22 cellular contexts compared by ENCODE assay signal in genomic region chr3:87595798-87596197, GRCh38.
DNase-seq lines count a peak whose midpoint lies in the region; ATAC-seq and TF ChIP-seq lines count a peak whose summit lies in the region.
"Had no signal": no experiment of that assay in that cellular context is flagged by ENCODE, and none has a peak within 500 bp of the region (broad histone marks: within the 10 kb centered on the region; RNA-seq: fewer than 3 reads in every experiment).

No MANE protein-coding gene starts in this region.

- H3K4me2 ChIP-seq in mammary epithelial cell (ENCODE audit: insufficient read depth, low read depth, low read length), result no peak overlapping the region
- H3K4me2 ChIP-seq: BLaER1 had no signal

- H3K27ac ChIP-seq in mammary epithelial cell (ENCODE audit: insufficient read depth, low read depth, low read length) (no peak overlapping the region), WERI-Rb-1 (no peak overlapping the region)
- H3K27ac ChIP-seq: BLaER1, SK-N-MC had no signal

- no peaks in the 10 kb centered on the region for H3K4me1 ChIP-seq in mammary epithelial cell (ENCODE audit: insufficient read depth, low read length)
- H3K4me1 ChIP-seq: BLaER1 had no signal

- H3K36me3 ChIP-seq in mammary epithelial cell (ENCODE audit: insufficient read depth, low read length) (no peaks in the 10 kb centered on the region), WERI-Rb-1 (no peaks in the 10 kb centered on the region)
- H3K36me3 ChIP-seq: BLaER1 had no signal

- H3K4me3 ChIP-seq in mammary epithelial cell (replicated peaks in 1 of 3; ENCODE audit: insufficient read depth in 1 of 3, low read depth in 2 of 3, low read length in 3 of 3) (no peak overlapping the region), WERI-Rb-1 (ENCODE audit: low read depth, low read length) (no peak overlapping the region)
- H3K4me3 ChIP-seq: BLaER1, GM12878, SK-N-MC had no signal

- dilution Hi-C loops in mammary epithelial cell (cut with HindIII; ENCODE audit: low sequenced_read_pairs), result no loop called here

- H3K79me2 ChIP-seq in mammary epithelial cell (ENCODE audit: insufficient read depth, low read length), result no peaks in the 10 kb centered on the region

- no peak for ATAC-seq in SK-N-SH treated with all-trans-retinoic acid at 6 μM for 48 hours
- ATAC-seq: GM12878 had no signal

- WGBS in mammary epithelial cell (ENCODE audit: low coverage, missing lambda C conversion rate), result 42% methylated on average over 4 of the region's 4 CpGs

- in situ Hi-C loops in mammary epithelial cell (cut with MboI; ENCODE audit: low sequenced_read_pairs in 2 of 2), result no loop called here

- H3K27me3 ChIP-seq in mammary epithelial cell (ENCODE audit: insufficient read depth, low read length) (no peaks in the 10 kb centered on the region), WERI-Rb-1 (ENCODE audit: insufficient read depth, low read depth, severe bottlenecking) (no peaks in the 10 kb centered on the region)
- H3K27me3 ChIP-seq: BLaER1 had no signal

- no peak overlapping the region for H2AFZ ChIP-seq in mammary epithelial cell (ENCODE audit: low read depth, low read length)

- intact Hi-C loops in mammary epithelial cell (cut with micrococcal nuclease), result no loop called here

- CTCF ChIA-PET in mammary epithelial cell (lab: Charles Lee; ENCODE audit: low non-redundant PET), result no interaction called here

- H4K20me1 ChIP-seq in mammary epithelial cell (ENCODE audit: insufficient read depth, low read length), result no peaks in the 10 kb centered on the region
- H4K20me1 ChIP-seq: BLaER1 had no signal

- TF ChIP-seq CTCF in mammary epithelial cell (conservative IDR thresholded peaks at IDR 0.05 in 1 of 2, IDR thresholded peaks at IDR 0.05 in 1 of 2; ENCODE audit: extremely low read depth in 1 of 2, insufficient read depth in 1 of 2, low read depth in 1 of 2, low read length in 2 of 2) (no peak), WERI-Rb-1 (IDR thresholded peaks at IDR 0.05; ENCODE audit: low read depth, low read length) (no peak)

- DNase-seq in LoVo (ENCODE audit: low spot score) (peak; percentile 5), mammary epithelial cell (peak; percentile 12), lung microvascular endothelial cell (ENCODE audit: low read depth in 2 of 2) (peak; percentile 9 to 42), WERI-Rb-1 (no peak), DMS79 treated with DMSO at 0.1 percent for 48 hours (lab: John Stamatoyannopoulos, UW) (no peak)
- DNase-seq in activated CD4-positive, CD25-positive, alpha-beta regulatory T cell treated with anti-CD3 and anti-CD28 coated beads, Interleukin-2, amount 50 U/mL, for 72 hours, result no peak
- DNase-seq: ACHN; CD4-positive, alpha-beta T cell; COR-L47; DMS 273 treated with DMSO at 0.1 percent for 48 hours; DND-41; H7; Kasumi-1; NCI-H1105; NCI-H2081; NCI-H2171 treated with DMSO at 0.1 percent for 48 hours; NCI-H524 treated with DMSO at 0.1 percent for 48 hours; SHP77 treated with DMSO at 0.1 percent for 48 hours had no signal

- BruUV-seq in mammary epithelial cell (replicated peaks; lab: Mats Ljungman, UMichigan), result no TSS peak

- no peak overlapping the region for H3K9ac ChIP-seq in mammary epithelial cell (ENCODE audit: insufficient read depth, low read length)
- H3K9ac ChIP-seq: BLaER1 had no signal

- no peaks in the 10 kb centered on the region for H3K9me3 ChIP-seq in mammary epithelial cell (replicated peaks; ENCODE audit: insufficient read depth, low read length)
- H3K9me3 ChIP-seq in WERI-Rb-1 (ENCODE audit: severe bottlenecking), result no peaks in the 10 kb centered on the region

TF ChIP-seq in SK-N-SH treated with all-trans-retinoic acid at 6 μM for 48 hours, 23 proteins besides CTCF, POLR2A, EP300 and RAD21:
- TF ChIP-seq TSHZ2 (CRISPR knock-in tag; IDR thresholded peaks at IDR 0.05), result no peak
- no peak for TF ChIP-seq ESRRG (CRISPR knock-in tag; IDR thresholded peaks at IDR 0.05)
- TF ChIP-seq BACH2 (CRISPR knock-in tag; IDR thresholded peaks at IDR 0.05; ENCODE audit: borderline replicate concordance), result no peak
- TF ChIP-seq ZC3H10 (CRISPR knock-in tag; IDR thresholded peaks at IDR 0.05), result no peak
- TF ChIP-seq GLIS3 (CRISPR knock-in tag; IDR thresholded peaks at IDR 0.05), result no peak
TF ChIP-seq in SK-N-SH treated with all-trans-retinoic acid at 6 μM for 48 hours: peak in this region for 0.

Comparison
In these comparisons a context has a peak if more than half of its experiments do, and no peak if none do; other contexts are left out.
1. DNase-seq: peak in LoVo (single experiment), mammary epithelial cell (single experiment) and lung microvascular endothelial cell (2 of 2); none in WERI-Rb-1 (single experiment), activated CD4-positive, CD25-positive, alpha-beta regulatory T cell treated with anti-CD3 and anti-CD28 coated beads, Interleukin-2, amount 50 U/mL, for 72 hours (single experiment) and DMS79 treated with DMSO at 0.1 percent for 48 hours (single experiment).